8 cellular contexts compared by ENCODE assay signal in the genomic region with DNA sequence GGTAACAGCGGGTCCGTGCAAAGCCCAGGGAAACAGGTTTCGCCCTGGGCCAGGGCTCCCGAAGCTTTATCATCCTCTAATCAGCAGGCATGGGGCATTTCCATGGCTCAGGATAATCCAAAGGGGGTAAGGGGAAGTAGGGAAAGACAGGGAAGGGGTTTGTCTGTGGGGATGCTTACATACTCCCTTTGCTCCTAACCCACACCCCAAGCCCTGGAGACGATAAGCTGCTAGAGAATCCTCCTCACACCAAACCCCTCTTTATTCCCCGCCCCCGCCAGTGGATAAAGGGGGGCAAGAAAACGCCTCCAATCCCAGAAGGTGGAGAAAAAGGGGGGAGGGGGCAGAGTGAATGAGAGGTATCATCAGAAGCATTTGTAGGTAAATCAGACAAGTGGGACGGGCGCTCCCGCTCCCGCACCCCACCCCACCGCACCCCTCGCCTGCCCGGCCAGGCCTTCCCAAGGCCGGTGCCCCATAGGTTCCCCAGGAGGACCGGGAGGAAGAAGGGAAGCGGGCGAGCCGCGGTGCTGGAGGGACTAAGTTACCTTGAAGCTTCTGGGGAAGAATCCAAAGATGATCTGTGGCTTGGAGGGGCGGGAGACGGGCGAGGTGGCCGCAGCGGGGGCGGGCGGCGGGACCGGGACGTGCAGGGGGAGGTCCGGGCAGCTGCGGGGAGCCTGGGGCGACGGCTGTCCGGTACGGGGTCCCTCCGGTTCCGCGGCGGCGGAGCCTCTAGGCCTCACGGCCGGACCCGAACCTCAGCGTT. TPM values are rescaled to one million over a fixed set of nuclear protein-coding genes. Genes with fewer than 3 reads are reported as not detected.
DNase-seq lines count a peak whose midpoint lies in the region; ATAC-seq and TF ChIP-seq lines count a peak whose summit lies in the region.

No MANE protein-coding gene starts in this region.

- intact Hi-C loops in activated B cell treated with CpG ODN at 0.5 μM for 24 hours (cut with micrococcal nuclease) (loop anchor here (2.0 to 10.0 kb wide), 6 partner anchors 72 to 1650 kb away; a partner anchor contains a TSS), esophagus muscularis mucosa (cut with DNase I) (loop anchor here (5.0 kb wide), 2 partner anchors 100 to 105 kb away; a partner anchor contains a TSS)

- ATAC-seq in GM19025 (IDR thresholded peaks at IDR 0.05; ENCODE audit: low read depth, unreplicated experiment) (peak; percentile 7), activated B cell treated with CpG ODN at 0.5 μM for 24 hours (ENCODE audit: low read depth) (no peak), GM18858 (IDR thresholded peaks at IDR 0.05; ENCODE audit: unreplicated experiment) (no peak), HG03521 (IDR thresholded peaks at IDR 0.05; ENCODE audit: unreplicated experiment) (no peak)
- peak; percentile 2 to 29 for ATAC-seq in natural killer cell treated with Interleukin-12 subunit alpha and Interleukin-12 subunit beta and Interleukin-15 and Interleukin-18, amount 100 ng/mL, for 72 hours

- peak overlapping the region; percentile 70 for H3K27ac Mint-ChIP-seq in activated B cell treated with CpG ODN at 0.5 μM for 24 hours
- H3K27ac Mint-ChIP-seq in natural killer cell treated with Interleukin-12 subunit alpha and Interleukin-12 subunit beta and Interleukin-15 and Interleukin-18, amount 100 ng/mL, for 72 hours = peak overlapping the region; percentile 82 to 95

- CTCF ChIA-PET in activated B cell treated with CpG ODN at 0.5 μM for 24 hours (lab: Charles Lee) = interaction anchor here (1.9 kb wide), 1 partner anchor 154 kb away, joined by 14 read pairs; no protein-coding TSS in a partner anchor

- H3K27me3 ChIP-seq in BLaER1 treated with 17β-estradiol and CSF1 and Interleukin-3, amounts not matched to agents 10 nM and 100 nM = no peaks in the 10 kb centered on the region
- H3K27me3 ChIP-seq in HL-60 (ENCODE audit: insufficient read depth, poor library complexity, severe bottlenecking) (no peaks in the 10 kb centered on the region), esophagus muscularis mucosa (no peaks in the 10 kb centered on the region)

- H4K20me1 ChIP-seq in BLaER1 treated with 17β-estradiol and CSF1 and Interleukin-3, amounts not matched to agents 10 nM and 100 nM = peaks cover 9 to 41% (median 21%) of the 10 kb centered on the region in 11 experiments; a peak in 20 of 22 replicates

- peak overlapping the region; percentile 78 to 95 (median 90) for H3K4me3 ChIP-seq in BLaER1 treated with 17β-estradiol and CSF1 and Interleukin-3, amounts not matched to agents 10 nM and 100 nM
- H3K4me3 ChIP-seq in HL-60 (replicated peaks; ENCODE audit: insufficient read depth, low read length) (peak overlapping the region; percentile 93), esophagus muscularis mucosa (peak overlapping the region; percentile 80 to 100 (median 85))

- H3K9me3 Mint-ChIP-seq in activated B cell treated with CpG ODN at 0.5 μM for 24 hours = no peaks in the 10 kb centered on the region
- H3K9me3 Mint-ChIP-seq in natural killer cell treated with Interleukin-12 subunit alpha and Interleukin-12 subunit beta and Interleukin-15 and Interleukin-18, amount 100 ng/mL, for 72 hours = no peaks in the 10 kb centered on the region

- H3K4me1 Mint-ChIP-seq in activated B cell treated with CpG ODN at 0.5 μM for 24 hours = peaks cover 34% of the 10 kb centered on the region
- H3K4me1 Mint-ChIP-seq in natural killer cell treated with Interleukin-12 subunit alpha and Interleukin-12 subunit beta and Interleukin-15 and Interleukin-18, amount 100 ng/mL, for 72 hours (ENCODE audit: low read depth in 2 of 2) = peaks cover 27 to 34% of the 10 kb centered on the region in 2 donors

- DNase-seq in HL-60 (ENCODE audit: low read depth in 1 of 2, low spot score in 1 of 2) = peak in 1 of 2 experiments; percentile 4
- no peak for DNase-seq in activated B cell treated with CpG ODN at 0.5 μM for 24 hours
- DNase-seq in esophagus muscularis mucosa (ENCODE audit: extremely low spot score) = no peak
- no peak for DNase-seq in natural killer cell treated with Interleukin-12 subunit alpha and Interleukin-12 subunit beta and Interleukin-15 and Interleukin-18, amount 100 ng/mL, for 72 hours (ENCODE audit: low spot score)

- H3K27me3 Mint-ChIP-seq in activated B cell treated with CpG ODN at 0.5 μM for 24 hours = no peaks in the 10 kb centered on the region
- no peaks in the 10 kb centered on the region for H3K27me3 Mint-ChIP-seq in natural killer cell treated with Interleukin-12 subunit alpha and Interleukin-12 subunit beta and Interleukin-15 and Interleukin-18, amount 100 ng/mL, for 72 hours

- H3K4me3 Mint-ChIP-seq in activated B cell treated with CpG ODN at 0.5 μM for 24 hours = peak overlapping the region; percentile 97
- peak overlapping the region; percentile 97 for H3K4me3 Mint-ChIP-seq in natural killer cell treated with Interleukin-12 subunit alpha and Interleukin-12 subunit beta and Interleukin-15 and Interleukin-18, amount 100 ng/mL, for 72 hours

- no peak for TF ChIP-seq CTCF in HL-60 (IDR thresholded peaks at IDR 0.05; ENCODE audit: insufficient read depth, low read length)
- TF ChIP-seq CTCF in activated B cell treated with CpG ODN at 0.5 μM for 24 hours (IDR thresholded peaks at IDR 0.05) = no peak
- TF ChIP-seq CTCF in esophagus muscularis mucosa (IDR thresholded peaks at IDR 0.05) = no peak

- TF ChIP-seq EP300 in esophagus muscularis mucosa (IDR thresholded peaks at IDR 0.05) = no peak

- H3K9ac ChIP-seq in BLaER1 treated with 17β-estradiol and CSF1 and Interleukin-3, amounts not matched to agents 10 nM and 100 nM = peak overlapping the region; percentile 90 to 97 (median 94)

- H3K27ac ChIP-seq in BLaER1 treated with 17β-estradiol and CSF1 and Interleukin-3, amounts not matched to agents 10 nM and 100 nM = peak overlapping the region; percentile 78 to 90 (median 84)
- H3K27ac ChIP-seq in HL-60 (replicated peaks) = peak overlapping the region; percentile 79
- peak overlapping the region; percentile 87 to 96 (median 94) for H3K27ac ChIP-seq in esophagus muscularis mucosa (replicated peaks in 1 of 4)

- POLR2A ChIA-PET in activated B cell treated with CpG ODN at 0.5 μM for 24 hours (lab: Charles Lee) = interaction anchor here (0.7 to 2.5 kb wide), 10 partner anchors 10 to 1781 kb away, joined by 3 to 34 read pairs (median 4); a partner anchor contains a TSS

- no peak for TF ChIP-seq POLR2A in esophagus muscularis mucosa (IDR thresholded peaks at IDR 0.05; ENCODE audit: low read depth)

- H3K4me2 ChIP-seq in BLaER1 treated with 17β-estradiol and CSF1 and Interleukin-3, amounts not matched to agents 10 nM and 100 nM = peak overlapping the region; percentile 86 to 100 (median 95)

- peaks cover 27% of the 10 kb centered on the region for H3K36me3 Mint-ChIP-seq in activated B cell treated with CpG ODN at 0.5 μM for 24 hours (ENCODE audit: low read depth)
- peaks cover 12% of the 10 kb centered on the region for H3K36me3 Mint-ChIP-seq in natural killer cell treated with Interleukin-12 subunit alpha and Interleukin-12 subunit beta and Interleukin-15 and Interleukin-18, amount 100 ng/mL, for 72 hours

- 2% methylated on average over 16 of the region's 46 CpGs for WGBS in esophagus muscularis mucosa

- peaks cover 25 to 35% (median 31%) of the 10 kb centered on the region in 11 experiments for H3K36me3 ChIP-seq in BLaER1 treated with 17β-estradiol and CSF1 and Interleukin-3, amounts not matched to agents 10 nM and 100 nM
- H3K36me3 ChIP-seq in esophagus muscularis mucosa = peaks cover 13 to 27% (median 21%) of the 10 kb centered on the region in 4 donors

- no peaks in the 10 kb centered on the region for H3K9me3 ChIP-seq in BLaER1 treated with 17β-estradiol and CSF1 and Interleukin-3, amounts not matched to agents 10 nM and 100 nM (replicated peaks in 1 of 11)
- H3K9me3 ChIP-seq in esophagus muscularis mucosa = no peaks in the 10 kb centered on the region

- H3K4me1 ChIP-seq in BLaER1 treated with 17β-estradiol and CSF1 and Interleukin-3, amounts not matched to agents 10 nM and 100 nM = peaks cover 15 to 25% (median 23%) of the 10 kb centered on the region in 10 experiments; a peak in 19 of 20 replicates
- H3K4me1 ChIP-seq in esophagus muscularis mucosa = peaks cover 22 to 35% (median 30%) of the 10 kb centered on the region in 4 donors

RNA-seq across cellular contexts. Expression of a gene that starts 0.8 kb away (rescaled TPM):
- total RNA-seq in activated B cell treated with CpG ODN at 0.5 μM for 24 hours (40.0 and 44.8 TPM in 2 replicates), esophagus muscularis mucosa (10 to 100 TPM; 26.3 to 30.7 (median 30.2) TPM)
- total RNA-seq in natural killer cell treated with Interleukin-12 subunit alpha and Interleukin-12 subunit beta and Interleukin-15 and Interleukin-18, amount 100 ng/mL, for 72 hours = 10 to 100 TPM; 52.4 to 56.4 TPM

Comparison
In these comparisons a context has a peak if more than half of its experiments do, and no peak if none do; other contexts are left out.
1. ATAC-seq: peak in GM19025 (single experiment) and natural killer cell treated with Interleukin-12 subunit alpha and Interleukin-12 subunit beta and Interleukin-15 and Interleukin-18, amount 100 ng/mL, for 72 hours (2 of 2); none in activated B cell treated with CpG ODN at 0.5 μM for 24 hours (single experiment), GM18858 (single experiment) and HG03521 (single experiment).
2. Peak in every context shown above with its lines, with median percentiles within 50 percentile points of each other: H3K27ac ChIP-seq and H3K4me3 ChIP-seq.